Comparison of ENCODE assay signal across 1 cellular context in the genomic region with DNA sequence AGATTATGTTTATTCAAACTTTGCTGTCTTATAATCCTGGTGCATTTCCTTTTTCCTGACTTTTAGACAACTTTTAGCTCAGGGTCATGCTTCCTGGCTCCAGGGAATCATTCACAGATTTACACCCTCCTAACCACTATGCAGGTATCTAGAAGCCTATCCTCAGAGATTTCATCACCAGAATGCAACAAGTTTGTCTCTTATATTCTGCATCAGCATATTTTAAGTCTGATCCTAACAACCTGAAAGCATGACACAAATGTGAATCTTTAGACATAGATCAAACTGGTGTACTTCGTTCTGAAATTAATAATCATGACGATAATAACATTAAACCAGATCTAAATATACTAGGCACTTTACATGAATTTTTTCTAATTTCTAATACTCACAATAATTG.
TF ChIP-seq lines count a peak whose summit lies in the region.

No MANE protein-coding gene starts in this region.

TF ChIP-seq in K562, 482 proteins besides CTCF, POLR2A, EP300 and RAD21 (continued from another document):
- no peak for TF ChIP-seq ZNF511 (CRISPR knock-in tag; IDR thresholded peaks at IDR 0.05)
- TF ChIP-seq C11orf30 (IDR thresholded peaks at IDR 0.05; ENCODE audit: low read depth) = no peak
- peak; percentile 41; the same call in 1 of the 2 replicates for TF ChIP-seq ZNF316 (IDR thresholded peaks at IDR 0.05)
- no peak for TF ChIP-seq ZNF133 (CRISPR knock-in tag; IDR thresholded peaks at IDR 0.05)
- no peak for TF ChIP-seq NUFIP1 (IDR thresholded peaks at IDR 0.05; ENCODE audit: partially characterized antibody)
- no peak for TF ChIP-seq ZFP1 (CRISPR knock-in tag; IDR thresholded peaks at IDR 0.05)
- TF ChIP-seq CBX5 (IDR thresholded peaks at IDR 0.05; ENCODE audit: borderline replicate concordance, low read depth) = no peak
- no peak for TF ChIP-seq ZNF583 (CRISPR knock-in tag; IDR thresholded peaks at IDR 0.05)
